Comparison of ENCODE assay signal across 30 cellular contexts in the genomic region with DNA sequence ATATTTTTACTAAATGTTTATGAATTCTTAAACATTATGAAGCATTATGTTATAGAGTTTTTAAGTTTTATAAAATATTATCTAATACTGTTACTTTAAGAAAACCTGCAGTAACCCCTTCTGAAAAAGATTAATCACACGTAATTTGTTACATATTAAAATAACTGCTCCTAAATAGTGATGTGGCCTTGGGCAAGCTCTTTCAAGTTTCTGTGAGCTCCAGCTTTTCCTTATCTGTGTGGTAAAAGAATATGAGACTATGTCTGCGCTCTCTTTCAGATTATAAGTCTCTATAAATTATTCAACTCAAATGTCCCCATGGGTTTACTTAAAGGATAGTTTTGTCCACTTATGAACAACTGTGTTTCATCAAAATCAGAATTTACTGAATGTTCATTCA. TPM values are rescaled to one million over a fixed set of nuclear protein-coding genes. Genes with fewer than 3 reads are reported as not detected.
"Had no signal": no experiment of that assay in that cellular context is flagged by ENCODE, and none has a peak within 500 bp of the region (broad histone marks: within the 10 kb centered on the region; RNA-seq: fewer than 3 reads in every experiment).

No MANE protein-coding gene starts in this region.

- H2AFZ ChIP-seq: neural progenitor cell had no signal

- H3K4me2 ChIP-seq: neural progenitor cell had no signal

- DNase-seq: cortex of kidney; effector memory CD8-positive, alpha-beta T cell; erythroblast; esophagus squamous epithelium; foreskin melanocyte; glutamatergic neuron; hypothalamus; immature natural killer cell; mesenchymal stem cell; mucosa of descending colon; naive B cell; right cardiac atrium; spleen; stimulated activated CD4-positive, alpha-beta T cell treated with anti-CD3 and anti-CD28 coated beads, Interleukin-4, amount 100 ng/mL, for 4 hours; stimulated activated naive CD8-positive, alpha-beta T cell treated with anti-CD3 and anti-CD28 coated beads, Interleukin-15, Interleukin-2, amounts not matched to agents 100 U/mL and 50 U/mL, for 24 hours; substantia nigra; upper lobe of left lung; uterus had no signal

- H3K27ac Mint-ChIP-seq: effector memory CD8-positive, alpha-beta T cell; immature natural killer cell; mesothelial cell of epicardium; neural progenitor cell; stimulated activated memory B cell treated with anti-CD40 and anti-IgM and Interleukin-4, amounts not matched to agents 10 μg/mL and 1 μg/mL and 100 μg/mL, for 72 hours had no signal

- H3K36me3 ChIP-seq: esophagus squamous epithelium, neural progenitor cell, prostate gland, spleen, thoracic aorta, tibial nerve, upper lobe of left lung, uterus had no signal

- H3K9me3 Mint-ChIP-seq: effector memory CD8-positive, alpha-beta T cell; immature natural killer cell; mesothelial cell of epicardium; naive B cell; nephron; neural progenitor cell; stimulated activated memory B cell treated with anti-CD40 and anti-IgM and Interleukin-4, amounts not matched to agents 10 μg/mL and 1 μg/mL and 100 μg/mL, for 72 hours had no signal

- H3K27ac ChIP-seq: esophagus squamous epithelium, neural progenitor cell, prostate gland, skin epidermis, thoracic aorta, tibial nerve, upper lobe of left lung, uterus had no signal

- H3K4me1 ChIP-seq: esophagus squamous epithelium, neural progenitor cell, prostate gland, tibial nerve, upper lobe of left lung, uterus had no signal

- ATAC-seq: effector memory CD8-positive, alpha-beta T cell; left lobe of liver; mucosa of descending colon; right cardiac atrium; stimulated activated memory B cell treated with anti-CD40 and anti-IgM and Interleukin-4, amounts not matched to agents 10 μg/mL and 1 μg/mL and 100 μg/mL, for 72 hours; stimulated activated naive CD8-positive, alpha-beta T cell treated with anti-CD3 and anti-CD28 coated beads, Interleukin-15, Interleukin-2, amounts not matched to agents 100 U/mL and 50 U/mL, for 24 hours had no signal

- H3K27me3 ChIP-seq: spleen, upper lobe of left lung, uterus had no signal

- H3K4me1 Mint-ChIP-seq: immature natural killer cell, nephron, neural progenitor cell had no signal

- H3K9me3 ChIP-seq: esophagus squamous epithelium, mucosa of descending colon, prostate gland, spleen, thoracic aorta, tibial nerve, upper lobe of left lung, uterus had no signal

- FAIRE-seq: endometrium, keratinocyte had no signal

- H3K4me3 Mint-ChIP-seq: effector memory CD8-positive, alpha-beta T cell; immature natural killer cell; mesothelial cell of epicardium; nephron; neural progenitor cell; stimulated activated memory B cell treated with anti-CD40 and anti-IgM and Interleukin-4, amounts not matched to agents 10 μg/mL and 1 μg/mL and 100 μg/mL, for 72 hours had no signal

- H3K36me3 Mint-ChIP-seq: immature natural killer cell; mesothelial cell of epicardium; neural progenitor cell; stimulated activated memory B cell treated with anti-CD40 and anti-IgM and Interleukin-4, amounts not matched to agents 10 μg/mL and 1 μg/mL and 100 μg/mL, for 72 hours had no signal

- H3K4me3 ChIP-seq: esophagus squamous epithelium, mucosa of descending colon, neural progenitor cell, prostate gland, skin epidermis, spleen, thoracic aorta, tibial nerve, upper lobe of left lung, uterus had no signal

- H3K27me3 Mint-ChIP-seq: naive B cell; stimulated activated memory B cell treated with anti-CD40 and anti-IgM and Interleukin-4, amounts not matched to agents 10 μg/mL and 1 μg/mL and 100 μg/mL, for 72 hours had no signal

- H3K9ac ChIP-seq: neural progenitor cell had no signal

RNA-seq across cellular contexts. Expression of gene HLA-DMB, which starts 31.9 kb away (rescaled TPM):
- total RNA-seq: lung microvascular endothelial cell, mesothelial cell of epicardium had no signal
- polyA plus RNA-seq: keratinocyte had no signal

RNA-seq across cellular contexts. Expression of gene PSMB9, which starts 54.9 kb away (rescaled TPM):
- total RNA-seq: mesothelial cell of epicardium had no signal
